Comparison of ENCODE assay signal across 1 cellular context in the genomic region with DNA sequence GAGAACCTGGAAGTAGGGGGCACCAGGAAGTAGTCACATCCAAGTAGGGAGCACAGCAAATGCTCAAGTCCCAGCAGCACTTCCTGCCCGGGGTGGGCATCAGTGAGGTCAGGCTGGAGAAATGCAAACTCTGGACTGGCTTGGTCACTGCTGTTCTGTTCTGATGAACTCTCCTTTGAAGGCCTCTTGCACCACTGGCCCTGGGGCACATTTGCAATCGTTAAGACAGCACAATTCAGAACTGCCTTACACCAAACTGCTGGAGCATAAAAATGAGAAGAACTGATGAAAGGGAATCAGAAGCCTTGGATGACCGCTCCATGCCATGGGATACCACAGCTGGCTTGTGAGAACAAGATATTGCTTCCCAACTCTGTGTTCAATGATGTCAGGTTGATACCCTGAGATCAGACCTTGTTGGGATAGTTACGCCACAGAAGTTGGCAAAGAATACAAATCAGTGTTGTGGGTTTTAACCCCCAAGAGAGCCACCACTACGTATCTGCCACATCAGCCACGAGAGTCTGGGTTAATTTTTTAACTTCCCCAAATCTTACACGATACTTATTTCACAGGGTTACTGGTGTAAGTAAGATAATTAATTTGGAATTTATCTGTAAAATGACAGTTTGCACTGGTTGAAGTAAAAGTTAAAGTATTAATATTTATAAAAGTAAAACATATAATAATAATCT.
A peak's percentile ranks its signal among the peaks of the same experiment; 100 is the strongest.
TF ChIP-seq lines count a peak whose summit lies in the region.

No MANE protein-coding gene starts in this region.

TF ChIP-seq in HepG2, 621 proteins besides CTCF, POLR2A, EP300 and RAD21:
- no peak for TF ChIP-seq ZBTB25 (CRISPR knock-in tag; IDR thresholded peaks at IDR 0.05)
- TF ChIP-seq ZNF263 (CRISPR knock-in tag; IDR thresholded peaks at IDR 0.05), result 0 out of 2 replicates have a peak, but pooled peaks have one; percentile 16
- TF ChIP-seq ZC3H13 (CRISPR knock-in tag; IDR thresholded peaks at IDR 0.05), result no peak
- TF ChIP-seq, protein P1, sequence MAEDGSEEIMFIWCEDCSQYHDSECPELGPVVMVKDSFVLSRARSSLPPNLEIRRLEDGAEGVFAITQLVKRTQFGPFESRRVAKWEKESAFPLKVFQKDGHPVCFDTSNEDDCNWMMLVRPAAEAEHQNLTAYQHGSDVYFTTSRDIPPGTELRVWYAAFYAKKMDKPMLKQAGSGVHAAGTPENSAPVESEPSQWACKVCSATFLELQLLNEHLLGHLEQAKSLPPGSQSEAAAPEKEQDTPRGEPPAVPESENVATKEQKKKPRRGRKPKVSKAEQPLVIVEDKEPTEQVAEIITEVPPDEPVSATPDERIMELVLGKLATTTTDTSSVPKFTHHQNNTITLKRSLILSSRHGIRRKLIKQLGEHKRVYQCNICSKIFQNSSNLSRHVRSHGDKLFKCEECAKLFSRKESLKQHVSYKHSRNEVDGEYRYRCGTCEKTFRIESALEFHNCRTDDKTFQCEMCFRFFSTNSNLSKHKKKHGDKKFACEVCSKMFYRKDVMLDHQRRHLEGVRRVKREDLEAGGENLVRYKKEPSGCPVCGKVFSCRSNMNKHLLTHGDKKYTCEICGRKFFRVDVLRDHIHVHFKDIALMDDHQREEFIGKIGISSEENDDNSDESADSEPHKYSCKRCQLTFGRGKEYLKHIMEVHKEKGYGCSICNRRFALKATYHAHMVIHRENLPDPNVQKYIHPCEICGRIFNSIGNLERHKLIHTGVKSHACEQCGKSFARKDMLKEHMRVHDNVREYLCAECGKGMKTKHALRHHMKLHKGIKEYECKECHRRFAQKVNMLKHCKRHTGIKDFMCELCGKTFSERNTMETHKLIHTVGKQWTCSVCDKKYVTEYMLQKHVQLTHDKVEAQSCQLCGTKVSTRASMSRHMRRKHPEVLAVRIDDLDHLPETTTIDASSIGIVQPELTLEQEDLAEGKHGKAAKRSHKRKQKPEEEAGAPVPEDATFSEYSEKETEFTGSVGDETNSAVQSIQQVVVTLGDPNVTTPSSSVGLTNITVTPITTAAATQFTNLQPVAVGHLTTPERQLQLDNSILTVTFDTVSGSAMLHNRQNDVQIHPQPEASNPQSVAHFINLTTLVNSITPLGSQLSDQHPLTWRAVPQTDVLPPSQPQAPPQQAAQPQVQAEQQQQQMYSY (CRISPR knock-in tag; IDR thresholded peaks at IDR 0.05), result peak; percentile 89
- no peak for TF ChIP-seq MYPOP (CRISPR knock-in tag; IDR thresholded peaks at IDR 0.05)
- TF ChIP-seq, protein P2, sequence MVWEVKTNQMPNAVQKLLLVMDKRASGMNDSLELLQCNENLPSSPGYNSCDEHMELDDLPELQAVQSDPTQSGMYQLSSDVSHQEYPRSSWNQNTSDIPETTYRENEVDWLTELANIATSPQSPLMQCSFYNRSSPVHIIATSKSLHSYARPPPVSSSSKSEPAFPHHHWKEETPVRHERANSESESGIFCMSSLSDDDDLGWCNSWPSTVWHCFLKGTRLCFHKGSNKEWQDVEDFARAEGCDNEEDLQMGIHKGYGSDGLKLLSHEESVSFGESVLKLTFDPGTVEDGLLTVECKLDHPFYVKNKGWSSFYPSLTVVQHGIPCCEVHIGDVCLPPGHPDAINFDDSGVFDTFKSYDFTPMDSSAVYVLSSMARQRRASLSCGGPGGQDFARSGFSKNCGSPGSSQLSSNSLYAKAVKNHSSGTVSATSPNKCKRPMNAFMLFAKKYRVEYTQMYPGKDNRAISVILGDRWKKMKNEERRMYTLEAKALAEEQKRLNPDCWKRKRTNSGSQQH (CRISPR knock-in tag; IDR thresholded peaks at IDR 0.05; ENCODE audit: low read depth), result no peak
- TF ChIP-seq GMEB2 (CRISPR knock-in tag; IDR thresholded peaks at IDR 0.05; ENCODE audit: low read depth), result no peak
- TF ChIP-seq MEIS2 (CRISPR knock-in tag; IDR thresholded peaks at IDR 0.05), result no peak
- no peak for TF ChIP-seq TFAP4 (IDR thresholded peaks at IDR 0.05; ENCODE audit: borderline replicate concordance, low read depth)
- TF ChIP-seq GABPA (IDR thresholded peaks at IDR 0.05; ENCODE audit: low read depth, low read length), result no peak
- peak; percentile 42; the same call in 1 of the 2 replicates for TF ChIP-seq GABPA (CRISPR knock-in tag; IDR thresholded peaks at IDR 0.05; ENCODE audit: low read depth)
- TF ChIP-seq CHD2 (IDR thresholded peaks at IDR 0.05; ENCODE audit: low read depth, low read length), result no peak
